ENCODE assay signal across 40 cellular contexts in the genomic region with DNA sequence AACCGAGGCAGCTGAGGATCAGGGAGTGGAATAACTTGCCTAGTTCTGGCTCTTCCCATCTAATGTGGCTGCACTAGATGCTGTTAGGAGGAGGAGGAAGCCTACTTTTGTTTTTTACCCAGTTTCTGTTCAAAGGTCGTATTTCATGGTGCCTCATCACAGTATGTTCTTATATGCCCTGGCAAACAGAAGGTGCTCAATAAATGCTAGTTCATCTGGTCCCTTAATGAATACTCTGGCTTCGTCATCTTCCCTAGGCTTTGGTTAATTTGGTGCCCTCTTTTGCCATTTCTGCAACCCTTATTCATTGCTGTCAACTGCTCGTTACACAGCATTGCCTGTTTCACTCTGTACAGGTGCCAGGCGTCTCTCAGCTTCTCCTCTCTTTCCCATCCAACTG.
"Had no signal": no experiment of that assay in that cellular context is flagged by ENCODE, and none has a peak within 500 bp of the region (broad histone marks: within the 10 kb centered on the region; RNA-seq: fewer than 3 reads in every experiment).

No MANE protein-coding gene starts in this region.

- ATAC-seq: activated CD4-positive, alpha-beta T cell treated with anti-CD3 and anti-CD28 coated beads for 36 hours; activated CD4-positive, CD25-positive, alpha-beta regulatory T cell treated with anti-CD3 and anti-CD28 coated beads, Interleukin-2, amount 50 U/mL, for 24 hours; activated CD8-positive, alpha-beta memory T cell treated with anti-CD3 and anti-CD28 coated beads, Interleukin-2, amount 10 ng/mL, durations not matched to agents 7 days and 5 days; activated CD8-positive, alpha-beta T cell treated with anti-CD3 and anti-CD28 coated beads, Interleukin-2, amount 10 ng/mL, durations not matched to agents 7 days and 5 days; activated naive CD8-positive, alpha-beta T cell treated with anti-CD3 and anti-CD28 coated beads, Interleukin-2, amount 50 U/mL, for 24 hours; WTC11 had no signal

- H3K9me3 ChIP-seq: ascending aorta had no signal

- H3K27me3 Mint-ChIP-seq: activated CD4-positive, alpha-beta memory T cell treated with anti-CD3 and anti-CD28 coated beads, Interleukin-2, amount 10 ng/mL, durations not matched to agents 7 days and 5 days; activated CD4-positive, alpha-beta T cell treated with anti-CD3 and anti-CD28 coated beads for 36 hours; activated CD4-positive, alpha-beta T cell treated with anti-CD3 and anti-CD28 coated beads, Interleukin-2, amount 10 ng/mL, durations not matched to agents 7 days and 5 days; activated CD8-positive, alpha-beta memory T cell treated with anti-CD3 and anti-CD28 coated beads, Interleukin-2, amount 10 ng/mL, durations not matched to agents 7 days and 5 days; activated naive CD4-positive, alpha-beta T cell treated with anti-CD3 and anti-CD28 coated beads, Interleukin-2, amount 10 ng/mL, durations not matched to agents 7 days and 5 days; activated naive CD4-positive, alpha-beta T cell treated with anti-CD3 and anti-CD28 coated beads, Interleukin-2, amount 50 U/mL, for 24 hours; activated naive CD8-positive, alpha-beta T cell; activated naive CD8-positive, alpha-beta T cell treated with anti-CD3 and anti-CD28 coated beads, Interleukin-2, amount 10 ng/mL, durations not matched to agents 7 days and 5 days; activated naive CD8-positive, alpha-beta T cell treated with anti-CD3 and anti-CD28 coated beads, Interleukin-2, amount 50 U/mL, for 24 hours; activated T-cell treated with anti-CD3 and anti-CD28 coated beads, Interleukin-2, amount 50 U/mL, for 24 hours; central memory CD8-positive, alpha-beta T cell had no signal

- H3K9me3 Mint-ChIP-seq: activated CD4-positive, alpha-beta memory T cell treated with anti-CD3 and anti-CD28 coated beads, Interleukin-2, amount 10 ng/mL, durations not matched to agents 7 days and 5 days; activated CD4-positive, alpha-beta T cell treated with anti-CD3 and anti-CD28 coated beads, Interleukin-2, amount 10 ng/mL, durations not matched to agents 7 days and 5 days; activated naive CD4-positive, alpha-beta T cell treated with anti-CD3 and anti-CD28 coated beads, Interleukin-2, amount 10 ng/mL, durations not matched to agents 7 days and 5 days; activated naive CD4-positive, alpha-beta T cell treated with anti-CD3 and anti-CD28 coated beads, Interleukin-2, amount 50 U/mL, for 24 hours; activated naive CD8-positive, alpha-beta T cell treated with anti-CD3 and anti-CD28 coated beads, Interleukin-2, amount 50 U/mL, for 24 hours; activated T-cell treated with anti-CD3 and anti-CD28 coated beads, Interleukin-2, amount 50 U/mL, for 24 hours; activated T-helper 2 cell treated with anti-CD3 and anti-CD28 coated beads, Interferon-gamma antibody, Interleukin-2, Interleukin-4, amounts not matched to agents 10 μg/mL and 5 μg/mL and 100 μg/mL, durations not matched to agents 14 hours and 24 hours and 36 hours; central memory CD8-positive, alpha-beta T cell; T-helper 1 cell treated with Interleukin-12 subunit alpha and Interleukin-12 subunit beta and Interleukin-4 antibody, amounts not matched to agents 30 μg/mL and 1 μg/mL, for 36 hours; T-helper 2 cell treated with Interferon-gamma antibody and Interleukin-4, amounts not matched to agents 5 μg/mL and 100 μg/mL, for 36 hours; WTC11 had no signal

- H3K27ac Mint-ChIP-seq: activated CD4-positive, alpha-beta memory T cell treated with anti-CD3 and anti-CD28 coated beads, Interleukin-2, amount 10 ng/mL, durations not matched to agents 7 days and 5 days; activated CD4-positive, alpha-beta T cell treated with anti-CD3 and anti-CD28 coated beads for 36 hours; activated CD4-positive, alpha-beta T cell treated with anti-CD3 and anti-CD28 coated beads, Interleukin-2, amount 10 ng/mL, durations not matched to agents 7 days and 5 days; activated CD8-positive, alpha-beta memory T cell treated with anti-CD3 and anti-CD28 coated beads, Interleukin-2, amount 10 ng/mL, durations not matched to agents 7 days and 5 days; activated CD8-positive, alpha-beta T cell treated with anti-CD3 and anti-CD28 coated beads, Interleukin-2, amount 10 ng/mL, durations not matched to agents 7 days and 5 days; activated naive CD4-positive, alpha-beta T cell treated with anti-CD3 and anti-CD28 coated beads, Interleukin-2, amount 10 ng/mL, durations not matched to agents 7 days and 5 days; activated naive CD4-positive, alpha-beta T cell treated with anti-CD3 and anti-CD28 coated beads, Interleukin-2, amount 50 U/mL, for 24 hours; activated naive CD8-positive, alpha-beta T cell; activated naive CD8-positive, alpha-beta T cell treated with anti-CD3 and anti-CD28 coated beads, Interleukin-2, amount 10 ng/mL, durations not matched to agents 7 days and 5 days; activated naive CD8-positive, alpha-beta T cell treated with anti-CD3 and anti-CD28 coated beads, Interleukin-2, amount 50 U/mL, for 24 hours; activated T-cell treated with anti-CD3 and anti-CD28 coated beads, Interleukin-2, amount 50 U/mL, for 24 hours; activated T-helper 2 cell treated with anti-CD3 and anti-CD28 coated beads, Interferon-gamma antibody, Interleukin-2, Interleukin-4, amounts not matched to agents 10 μg/mL and 5 μg/mL and 100 μg/mL, durations not matched to agents 14 hours and 24 hours and 36 hours; brain; T-helper 1 cell treated with Interleukin-12 subunit alpha and Interleukin-12 subunit beta and Interleukin-4 antibody, amounts not matched to agents 30 μg/mL and 1 μg/mL, for 36 hours; T-helper 2 cell treated with Interferon-gamma antibody and Interleukin-4, amounts not matched to agents 5 μg/mL and 100 μg/mL, for 36 hours; WTC11 had no signal

- DNase-seq: activated CD4-positive, alpha-beta memory T cell treated with anti-CD3 and anti-CD28 coated beads, Interleukin-2, amount 10 ng/mL, durations not matched to agents 7 days and 5 days; activated CD4-positive, alpha-beta T cell treated with anti-CD3 and anti-CD28 coated beads for 1 hour; activated CD4-positive, alpha-beta T cell treated with anti-CD3 and anti-CD28 coated beads for 36 hours; activated CD4-positive, alpha-beta T cell treated with anti-CD3 and anti-CD28 coated beads for 48 hours; activated CD4-positive, alpha-beta T cell treated with anti-CD3 and anti-CD28 coated beads, Interleukin-2, amount 10 ng/mL, durations not matched to agents 7 days and 5 days; activated CD4-positive, alpha-beta T cell treated with anti-CD3 and anti-CD28 coated beads, Interleukin-2, amount 50 U/mL, for 48 hours; activated CD4-positive, CD25-positive, alpha-beta regulatory T cell; activated CD8-positive, alpha-beta memory T cell treated with anti-CD3 and anti-CD28 coated beads for 24 hours; activated CD8-positive, alpha-beta memory T cell treated with anti-CD3 and anti-CD28 coated beads, Interleukin-2, amount 10 ng/mL, durations not matched to agents 7 days and 5 days; activated CD8-positive, alpha-beta memory T cell treated with anti-CD3 and anti-CD28 coated beads, Interleukin-2, amount 50 U/mL, for 48 hours; activated CD8-positive, alpha-beta T cell treated with anti-CD3 and anti-CD28 coated beads, Interleukin-2, amount 10 ng/mL, durations not matched to agents 7 days and 5 days; activated effector memory CD4-positive, alpha-beta T cell treated with Interleukin-2 at 50 U/mL for 16 hours; activated gamma-delta T cell; activated naive CD4-positive, alpha-beta T cell treated with anti-CD3 and anti-CD28 coated beads, Interleukin-2, amount 10 ng/mL, durations not matched to agents 7 days and 5 days; activated naive CD4-positive, alpha-beta T cell treated with Interleukin-2 at 50 U/mL for 16 hours; activated naive CD8-positive, alpha-beta T cell treated with anti-CD3 and anti-CD28 coated beads, Interleukin-2, amount 10 ng/mL, durations not matched to agents 7 days and 5 days; activated naive CD8-positive, alpha-beta T cell treated with anti-CD3 and anti-CD28 coated beads, Interleukin-2, amount 50 U/mL, for 24 hours; activated T-cell treated with anti-CD3 and anti-CD28 coated beads, Interleukin-2, amount 50 U/mL, for 24 hours; activated T-cell treated with anti-CD3 and anti-CD28 coated beads, Interleukin-2, amount 50 U/mL, for 48 hours; amygdala; anterior cingulate cortex; caudate nucleus; cerebellar nuclear complex; T-helper 1 cell; T-helper 2 cell; T-helper 9 cell; WERI-Rb-1 had no signal

- H3K4me3 ChIP-seq: ascending aorta, cardiac muscle cell had no signal

- H3K4me1 Mint-ChIP-seq: activated CD4-positive, alpha-beta memory T cell treated with anti-CD3 and anti-CD28 coated beads, Interleukin-2, amount 10 ng/mL, durations not matched to agents 7 days and 5 days; activated CD4-positive, alpha-beta T cell treated with anti-CD3 and anti-CD28 coated beads for 36 hours; activated CD4-positive, alpha-beta T cell treated with anti-CD3 and anti-CD28 coated beads, Interleukin-2, amount 10 ng/mL, durations not matched to agents 7 days and 5 days; activated CD8-positive, alpha-beta memory T cell treated with anti-CD3 and anti-CD28 coated beads, Interleukin-2, amount 10 ng/mL, durations not matched to agents 7 days and 5 days; activated naive CD4-positive, alpha-beta T cell treated with anti-CD3 and anti-CD28 coated beads, Interleukin-2, amount 10 ng/mL, durations not matched to agents 7 days and 5 days; activated naive CD4-positive, alpha-beta T cell treated with anti-CD3 and anti-CD28 coated beads, Interleukin-2, amount 50 U/mL, for 24 hours; activated naive CD8-positive, alpha-beta T cell treated with anti-CD3 and anti-CD28 coated beads, Interleukin-2, amount 50 U/mL, for 24 hours had no signal

- H3K4me3 Mint-ChIP-seq: activated CD4-positive, alpha-beta memory T cell treated with anti-CD3 and anti-CD28 coated beads, Interleukin-2, amount 10 ng/mL, durations not matched to agents 7 days and 5 days; activated CD4-positive, alpha-beta T cell treated with anti-CD3 and anti-CD28 coated beads for 36 hours; activated CD4-positive, alpha-beta T cell treated with anti-CD3 and anti-CD28 coated beads, Interleukin-2, amount 10 ng/mL, durations not matched to agents 7 days and 5 days; activated CD8-positive, alpha-beta memory T cell treated with anti-CD3 and anti-CD28 coated beads, Interleukin-2, amount 10 ng/mL, durations not matched to agents 7 days and 5 days; activated CD8-positive, alpha-beta T cell treated with anti-CD3 and anti-CD28 coated beads, Interleukin-2, amount 10 ng/mL, durations not matched to agents 7 days and 5 days; activated naive CD4-positive, alpha-beta T cell treated with anti-CD3 and anti-CD28 coated beads, Interleukin-2, amount 10 ng/mL, durations not matched to agents 7 days and 5 days; activated naive CD4-positive, alpha-beta T cell treated with anti-CD3 and anti-CD28 coated beads, Interleukin-2, amount 50 U/mL, for 24 hours; activated naive CD8-positive, alpha-beta T cell; activated naive CD8-positive, alpha-beta T cell treated with anti-CD3 and anti-CD28 coated beads, Interleukin-2, amount 10 ng/mL, durations not matched to agents 7 days and 5 days; activated naive CD8-positive, alpha-beta T cell treated with anti-CD3 and anti-CD28 coated beads, Interleukin-2, amount 50 U/mL, for 24 hours; activated T-cell treated with anti-CD3 and anti-CD28 coated beads, Interleukin-2, amount 50 U/mL, for 24 hours; brain; central memory CD8-positive, alpha-beta T cell; T-helper 1 cell treated with Interleukin-12 subunit alpha and Interleukin-12 subunit beta and Interleukin-4 antibody, amounts not matched to agents 30 μg/mL and 1 μg/mL, for 36 hours; T-helper 2 cell treated with Interferon-gamma antibody and Interleukin-4, amounts not matched to agents 5 μg/mL and 100 μg/mL, for 36 hours; WTC11 had no signal

- FAIRE-seq: bronchial epithelial cell, TTC549 had no signal

- H3K36me3 Mint-ChIP-seq: activated naive CD4-positive, alpha-beta T cell treated with anti-CD3 and anti-CD28 coated beads, Interleukin-2, amount 10 ng/mL, durations not matched to agents 7 days and 5 days; WTC11 had no signal

- H3K4me1 ChIP-seq: ascending aorta had no signal

- H3K27ac ChIP-seq: ascending aorta, cardiac muscle cell, WERI-Rb-1 had no signal

- H3K36me3 ChIP-seq: ascending aorta, cardiac muscle cell, WERI-Rb-1 had no signal

- H3K27me3 ChIP-seq: ascending aorta, cardiac muscle cell had no signal
